In genomic region chr16:13436641-13437423, GRCh38 we compare ENCODE assay signal across 10 cellular contexts.
DNase-seq lines count a peak whose midpoint lies in the region; ATAC-seq and TF ChIP-seq lines count a peak whose summit lies in the region.
"Had no signal": no experiment of that assay in that cellular context is flagged by ENCODE, and none has a peak within 500 bp of the region (broad histone marks: within the 10 kb centered on the region; RNA-seq: fewer than 3 reads in every experiment).

No MANE protein-coding gene starts in this region.

- no peak for TF ChIP-seq EP300 in sigmoid colon (IDR thresholded peaks at IDR 0.05)

- H4K20me1 ChIP-seq in GM23338 (replicated peaks; ENCODE audit: insufficient read depth), result no peaks in the 10 kb centered on the region

- H3K27ac ChIP-seq in sigmoid colon (no peak overlapping the region), upper lobe of right lung (no peak overlapping the region), GM23338 (ENCODE audit: low read depth) (no peak overlapping the region)

- no peaks in the 10 kb centered on the region; the same call in 1 of the 2 replicates for H3K9me2 ChIP-seq in GM23338 (ENCODE audit: insufficient read depth)

- H3K27me3 ChIP-seq in sigmoid colon (no peaks in the 10 kb centered on the region), upper lobe of right lung (no peaks in the 10 kb centered on the region), GM23338 (ENCODE audit: insufficient read depth) (no peaks in the 10 kb centered on the region)

- H3K9me3 ChIP-seq in sigmoid colon (no peaks in the 10 kb centered on the region), upper lobe of right lung (no peaks in the 10 kb centered on the region)

- DNase-seq in GM13977 (ENCODE audit: low spot score), result peak; percentile 47
- peak; percentile 99 for DNase-seq in kidney glomerular epithelial cell (lab: John Stamatoyannopoulos, UW)
- DNase-seq in sigmoid colon, result no peak
- DNase-seq in natural killer cell treated with Interleukin-12 subunit alpha and Interleukin-12 subunit beta and Interleukin-15 and Interleukin-18, amount 100 ng/mL, for 72 hours (ENCODE audit: low spot score), result no peak
- no peak for DNase-seq in upper lobe of right lung
- no peak for DNase-seq in GM23338 (ENCODE audit: low spot score)
- DNase-seq: activated CD4-positive, alpha-beta T cell treated with anti-CD3 and anti-CD28 coated beads, Interleukin-2, amount 10 ng/mL, durations not matched to agents 24 days and 14 days; NCI-H1105 treated with DMSO at 0.1 percent for 48 hours had no signal

- H3K27ac Mint-ChIP-seq in natural killer cell treated with Interleukin-12 subunit alpha and Interleukin-12 subunit beta and Interleukin-15 and Interleukin-18, amount 100 ng/mL, for 72 hours, result no peak overlapping the region
- H3K27ac Mint-ChIP-seq in GM23338, result no peak overlapping the region
- H3K27ac Mint-ChIP-seq: activated CD4-positive, alpha-beta T cell treated with anti-CD3 and anti-CD28 coated beads, Interleukin-2, amount 10 ng/mL, durations not matched to agents 24 days and 14 days had no signal

- WGBS in sigmoid colon, 2 donors, result 47 to 65% methylated on average over 8 of the region's 8 CpGs

- H3K79me2 ChIP-seq in GM23338 (replicated peaks; ENCODE audit: insufficient read depth), result no peaks in the 10 kb centered on the region

- H3K27me3 Mint-ChIP-seq in natural killer cell treated with Interleukin-12 subunit alpha and Interleukin-12 subunit beta and Interleukin-15 and Interleukin-18, amount 100 ng/mL, for 72 hours, result no peaks in the 10 kb centered on the region
- peaks cover 6% of the 10 kb centered on the region for H3K27me3 Mint-ChIP-seq in GM23338 (ENCODE audit: insufficient read depth, low read depth, poor library complexity)
- H3K27me3 Mint-ChIP-seq: activated CD4-positive, alpha-beta T cell treated with anti-CD3 and anti-CD28 coated beads, Interleukin-2, amount 10 ng/mL, durations not matched to agents 24 days and 14 days had no signal

- no peaks in the 10 kb centered on the region for H3K36me3 ChIP-seq in sigmoid colon
- no peaks in the 10 kb centered on the region for H3K36me3 ChIP-seq in upper lobe of right lung
- H3K36me3 ChIP-seq in GM23338 (ENCODE audit: insufficient read depth), result no peaks in the 10 kb centered on the region

- no peaks in the 10 kb centered on the region for H3F3A ChIP-seq in GM23338 (replicated peaks; ENCODE audit: low read depth)

- no peaks in the 10 kb centered on the region for H3K4me1 Mint-ChIP-seq in natural killer cell treated with Interleukin-12 subunit alpha and Interleukin-12 subunit beta and Interleukin-15 and Interleukin-18, amount 100 ng/mL, for 72 hours (ENCODE audit: low read depth in 2 of 2)
- peaks cover 18% of the 10 kb centered on the region for H3K4me1 Mint-ChIP-seq in GM23338
- H3K4me1 Mint-ChIP-seq: activated CD4-positive, alpha-beta T cell treated with anti-CD3 and anti-CD28 coated beads, Interleukin-2, amount 10 ng/mL, durations not matched to agents 24 days and 14 days had no signal

- H3K9me3 Mint-ChIP-seq in natural killer cell treated with Interleukin-12 subunit alpha and Interleukin-12 subunit beta and Interleukin-15 and Interleukin-18, amount 100 ng/mL, for 72 hours, result peaks cover 6% of the 10 kb centered on the region
- no peaks in the 10 kb centered on the region for H3K9me3 Mint-ChIP-seq in GM23338
- H3K9me3 Mint-ChIP-seq: activated CD4-positive, alpha-beta T cell treated with anti-CD3 and anti-CD28 coated beads, Interleukin-2, amount 10 ng/mL, durations not matched to agents 24 days and 14 days had no signal

- H3K4me1 ChIP-seq in sigmoid colon (no peaks in the 10 kb centered on the region), upper lobe of right lung (no peaks in the 10 kb centered on the region), GM23338 (ENCODE audit: insufficient read depth) (peaks cover 20% of the 10 kb centered on the region)

- H3K4me3 Mint-ChIP-seq in natural killer cell treated with Interleukin-12 subunit alpha and Interleukin-12 subunit beta and Interleukin-15 and Interleukin-18, amount 100 ng/mL, for 72 hours, result no peak overlapping the region
- no peak overlapping the region for H3K4me3 Mint-ChIP-seq in GM23338
- H3K4me3 Mint-ChIP-seq: activated CD4-positive, alpha-beta T cell treated with anti-CD3 and anti-CD28 coated beads, Interleukin-2, amount 10 ng/mL, durations not matched to agents 24 days and 14 days had no signal

- no peak for TF ChIP-seq CTCF in GM13977 (IDR thresholded peaks at IDR 0.05; ENCODE audit: extremely low read depth, insufficient read depth, missing control alignments)
- TF ChIP-seq CTCF in sigmoid colon (IDR thresholded peaks at IDR 0.05), result no peak
- no peak for TF ChIP-seq CTCF in upper lobe of right lung (IDR thresholded peaks at IDR 0.05)
- TF ChIP-seq CTCF in GM23338 (conservative IDR thresholded peaks at IDR 0.05; ENCODE audit: low read depth in 2 of 2), result no peak

- no peak overlapping the region for H3K4me3 ChIP-seq in sigmoid colon
- no peak overlapping the region for H3K4me3 ChIP-seq in upper lobe of right lung
- H3K4me3 ChIP-seq in GM23338, result no peak overlapping the region

- ATAC-seq in GM21390 (IDR thresholded peaks at IDR 0.05; ENCODE audit: unreplicated experiment) (peak; percentile 59), HG03565 (IDR thresholded peaks at IDR 0.05; ENCODE audit: unreplicated experiment) (peak; percentile 56), upper lobe of right lung (no peak), GM23338 (no peak)
- ATAC-seq in natural killer cell treated with Interleukin-12 subunit alpha and Interleukin-12 subunit beta and Interleukin-15 and Interleukin-18, amount 100 ng/mL, for 72 hours, result no peak

- intact Hi-C loops in sigmoid colon (cut with DNase I) (no loop called here), upper lobe of right lung (cut with DNase I) (no loop called here)

- H3K36me3 Mint-ChIP-seq in natural killer cell treated with Interleukin-12 subunit alpha and Interleukin-12 subunit beta and Interleukin-15 and Interleukin-18, amount 100 ng/mL, for 72 hours, result no peaks in the 10 kb centered on the region
- no peaks in the 10 kb centered on the region; the same call in 2 of the 3 replicates for H3K36me3 Mint-ChIP-seq in GM23338 (ENCODE audit: low read depth)

- no peak overlapping the region for H2AFZ ChIP-seq in GM23338

- no peak overlapping the region for H3K4me2 ChIP-seq in GM23338

- in situ Hi-C loops in GM13977 (cut with MboI; ENCODE audit: low pct_unique_long_range_greater_than_20kb, low sequenced_read_pairs, unreplicated experiment), result no loop called here

- TF ChIP-seq POLR2A in sigmoid colon (IDR thresholded peaks at IDR 0.05), result no peak

TF ChIP-seq in GM23338, 12 proteins besides CTCF, POLR2A, EP300 and RAD21 (continues in another document):
- TF ChIP-seq EZH2phosphoT487 (IDR thresholded peaks at IDR 0.05; ENCODE audit: unreplicated experiment) (no peak), EZH2 (IDR thresholded peaks at IDR 0.05; ENCODE audit: low read depth, unreplicated experiment) (no peak), POLR2AphosphoS5 (IDR thresholded peaks at IDR 0.05; ENCODE audit: low read depth) (no peak)

Comparison
In these comparisons a context has a peak if more than half of its experiments do, and no peak if none do; other contexts are left out.
1. DNase-seq: peak in GM13977 (single experiment) and kidney glomerular epithelial cell (single experiment); none in sigmoid colon (single experiment), natural killer cell treated with Interleukin-12 subunit alpha and Interleukin-12 subunit beta and Interleukin-15 and Interleukin-18, amount 100 ng/mL, for 72 hours (single experiment), upper lobe of right lung (single experiment) and GM23338 (single experiment).
2. ATAC-seq: peak in GM21390 (single experiment) and HG03565 (single experiment); none in natural killer cell treated with Interleukin-12 subunit alpha and Interleukin-12 subunit beta and Interleukin-15 and Interleukin-18, amount 100 ng/mL, for 72 hours (0 of 2), upper lobe of right lung (single experiment) and GM23338 (single experiment).